Comparison of ENCODE assay signal across 10 cellular contexts in the genomic region with DNA sequence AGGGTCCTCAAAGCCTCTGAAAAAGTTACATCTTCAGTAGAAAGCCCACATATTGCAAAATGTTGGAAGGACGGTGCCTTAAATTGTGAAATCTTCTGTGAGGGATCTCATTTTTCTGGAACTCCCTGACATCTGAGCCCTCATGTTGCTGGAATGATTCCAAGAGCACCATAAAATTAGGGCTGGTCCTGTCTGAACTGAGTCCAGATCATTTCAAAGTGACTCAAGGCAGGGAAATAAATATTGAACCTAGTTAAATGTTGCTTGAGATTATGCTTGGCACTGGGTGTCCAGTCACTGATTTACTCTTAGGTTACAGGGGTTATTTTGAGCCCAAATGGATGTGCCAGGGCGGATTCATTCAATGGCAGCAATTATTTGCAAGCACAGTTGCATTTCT.
DNase-seq lines count a peak whose midpoint lies in the region; ATAC-seq and TF ChIP-seq lines count a peak whose summit lies in the region.
"Had no signal": no experiment of that assay in that cellular context is flagged by ENCODE, and none has a peak within 500 bp of the region (broad histone marks: within the 10 kb centered on the region; RNA-seq: fewer than 3 reads in every experiment).

No MANE protein-coding gene starts in this region.

- DNase-seq in left cardiac atrium (no peak), left ventricle myocardium inferior (no peak), amniotic epithelial cell (ENCODE audit: low read depth) (peak; percentile 41), kidney glomerular epithelial cell (lab: John Stamatoyannopoulos, UW) (peak; percentile 64), vagina (ENCODE audit: extremely low spot score in 2 of 2) (no peak), MV-4-11 (lab: John Stamatoyannopoulos, UW) (no peak), SIG-M5 (lab: John Stamatoyannopoulos, UW) (no peak)
- DNase-seq: glutamatergic neuron had no signal

- H3K27me3 ChIP-seq in left ventricle myocardium inferior (ENCODE audit: low read depth) (no peaks in the 10 kb centered on the region), vagina (no peaks in the 10 kb centered on the region)
- H3K27me3 ChIP-seq: BLaER1 treated with 17β-estradiol and CSF1 and Interleukin-3, amounts not matched to agents 10 nM and 100 nM had no signal

- H3K36me3 ChIP-seq in left ventricle myocardium inferior: no peaks in the 10 kb centered on the region
- H3K36me3 ChIP-seq in vagina: no peaks in the 10 kb centered on the region
- H3K36me3 ChIP-seq: BLaER1 treated with 17β-estradiol and CSF1 and Interleukin-3, amounts not matched to agents 10 nM and 100 nM had no signal

- TF ChIP-seq CTCF in left ventricle myocardium inferior (IDR thresholded peaks at IDR 0.05; ENCODE audit: borderline replicate concordance) (no peak), vagina (IDR thresholded peaks at IDR 0.05) (no peak)

- H3K9me3 ChIP-seq in left ventricle myocardium inferior (replicated peaks) (no peaks in the 10 kb centered on the region), vagina (no peaks in the 10 kb centered on the region)
- H3K9me3 ChIP-seq: BLaER1 treated with 17β-estradiol and CSF1 and Interleukin-3, amounts not matched to agents 10 nM and 100 nM had no signal

- H3K27ac ChIP-seq in left ventricle myocardium inferior (replicated peaks): no peak overlapping the region
- peak overlapping the region; percentile 57 for H3K27ac ChIP-seq in vagina
- H3K27ac ChIP-seq: BLaER1 treated with 17β-estradiol and CSF1 and Interleukin-3, amounts not matched to agents 10 nM and 100 nM had no signal

- intact Hi-C loops in left cardiac atrium (cut with DNase I): no loop called here
- intact Hi-C loops in left ventricle myocardium inferior (cut with micrococcal nuclease): no loop called here
- intact Hi-C loops in vagina (cut with DNase I): loop anchor here (10.0 kb wide), 1 partner anchor 302 kb away; no protein-coding TSS in a partner anchor

- H3K4me1 ChIP-seq in left ventricle myocardium inferior (no peaks in the 10 kb centered on the region), vagina (peaks cover 45% of the 10 kb centered on the region)
- H3K4me1 ChIP-seq: BLaER1 treated with 17β-estradiol and CSF1 and Interleukin-3, amounts not matched to agents 10 nM and 100 nM had no signal

- no peak overlapping the region for H3K4me3 ChIP-seq in left ventricle myocardium inferior
- no peak overlapping the region for H3K4me3 ChIP-seq in vagina
- H3K4me3 ChIP-seq: BLaER1 treated with 17β-estradiol and CSF1 and Interleukin-3, amounts not matched to agents 10 nM and 100 nM had no signal

- ATAC-seq in left cardiac atrium (peak; percentile 30 to 67), HG02852 (IDR thresholded peaks at IDR 0.05; ENCODE audit: unreplicated experiment) (no peak)

- no peak for TF ChIP-seq POLR2A in vagina (IDR thresholded peaks at IDR 0.05)

Comparison
In these comparisons a context has a peak if more than half of its experiments do, and no peak if none do; other contexts are left out.
1. DNase-seq: peak in amniotic epithelial cell (single experiment) and kidney glomerular epithelial cell (single experiment); none in left cardiac atrium (single experiment), left ventricle myocardium inferior (single experiment), vagina (0 of 2), MV-4-11 (single experiment) and SIG-M5 (single experiment).